8 cellular contexts compared by ENCODE assay signal in genomic region chr4:38730830-38731646, GRCh38. TPM values are rescaled to one million over a fixed set of nuclear protein-coding genes. Genes with fewer than 3 reads are reported as not detected.
DNase-seq lines count a peak whose midpoint lies in the region; ATAC-seq, FAIRE-seq and TF ChIP-seq lines count a peak whose summit lies in the region.

No MANE protein-coding gene starts in this region.

- intact Hi-C loops in tibial artery (cut with DNase I; ENCODE audit: low total_unique reads): loop anchor here (5.0 kb wide), 1 partner anchor 409 kb away; no protein-coding TSS in a partner anchor

- H3K4me1 ChIP-seq in tibial artery: peaks cover 0 to 6% (median 2%) of the 10 kb centered on the region in 4 donors

- H3K4me3 Mint-ChIP-seq in osteocyte (ENCODE audit: unreplicated experiment): no peak overlapping the region

- TF ChIP-seq CTCF in osteocyte (IDR thresholded peaks at IDR 0.05): peak; percentile 99
- peak; percentile 89 for TF ChIP-seq CTCF in tibial artery (IDR thresholded peaks at IDR 0.05)

- peaks cover 3% of the 10 kb centered on the region for H3K27me3 Mint-ChIP-seq in osteocyte (ENCODE audit: unreplicated experiment)

- no peaks in the 10 kb centered on the region for H3K36me3 ChIP-seq in tibial artery

- no peak overlapping the region for H3K4me3 ChIP-seq in tibial artery

- H3K9me3 ChIP-seq in tibial artery: no peaks in the 10 kb centered on the region

- DNase-seq in DMS53 treated with DMSO at 0.1 percent for 48 hours (lab: John Stamatoyannopoulos, UW; ENCODE audit: unreplicated experiment) (peak; percentile 66), HT1080 (ENCODE audit: low read depth) (peak; percentile 79), RKO (ENCODE audit: low spot score) (peak; percentile 44), frontal cortex (ENCODE audit: low spot score in 2 of 2) (peak; percentile 40 to 54), osteocyte (ENCODE audit: extremely low spot score, unreplicated experiment) (peak; percentile 91), tibial artery (peak; percentile 72 to 88)
- DNase-seq in activated T-helper 9 cell treated with anti-CD3 and anti-CD28 coated beads, Interleukin-2, amount 50 U/mL, for 16 hours (ENCODE audit: low read depth): peak; percentile 73

- no peaks in the 10 kb centered on the region for H3K27me3 ChIP-seq in tibial artery

- no peaks in the 10 kb centered on the region for H3K36me3 Mint-ChIP-seq in osteocyte (ENCODE audit: unreplicated experiment)

- no peak overlapping the region for H3K27ac Mint-ChIP-seq in osteocyte (ENCODE audit: unreplicated experiment)

- H3K27ac ChIP-seq in tibial artery: no peak overlapping the region

- peak; percentile 80 for ATAC-seq in GM21515 (IDR thresholded peaks at IDR 0.05; ENCODE audit: unreplicated experiment)

- peaks cover 13% of the 10 kb centered on the region for H3K4me1 Mint-ChIP-seq in osteocyte (ENCODE audit: unreplicated experiment)

- FAIRE-seq in frontal cortex (lab: Jason Lieb, UNC): no peak

- no peaks in the 10 kb centered on the region for H3K9me3 Mint-ChIP-seq in osteocyte (ENCODE audit: unreplicated experiment)

RNA-seq across cellular contexts. Expression of gene TLR10, which starts 51.8 kb away (rescaled TPM):
- total RNA-seq in HT1080 (2014; rRNA removed; shearing (Covaris generic)): 0.03 TPM in 1 of 2 replicates, not detected in the other
- 0.03 TPM in 1 of 2 replicates, not detected in the other for polyA plus RNA-seq in HT1080 (2015; cell fraction: cytosol; rRNA removed)
- polyA plus RNA-seq in HT1080 (2015; cell fraction: nucleus; rRNA removed): 0.03 TPM in 1 of 2 replicates, not detected in the other
- total RNA-seq in frontal cortex (1.6 TPM), osteocyte (not detected in 2 replicates)
